9 cellular contexts compared by ENCODE assay signal in genomic region chr1:39158330-39159086, GRCh38. TPM values are rescaled to one million over a fixed set of nuclear protein-coding genes. Genes with fewer than 3 reads are reported as not detected.
DNase-seq lines count a peak whose midpoint lies in the region; ATAC-seq, FAIRE-seq and TF ChIP-seq lines count a peak whose summit lies in the region.
"Had no signal": no experiment of that assay in that cellular context is flagged by ENCODE, and none has a peak within 500 bp of the region (broad histone marks: within the 10 kb centered on the region; RNA-seq: fewer than 3 reads in every experiment).

No MANE protein-coding gene starts in this region.

- H3K27ac Mint-ChIP-seq in activated CD4-positive, alpha-beta T cell treated with anti-CD3 and anti-CD28 coated beads, Interleukin-2, amount 10 ng/mL, durations not matched to agents 24 days and 14 days: no peak overlapping the region

- H3K4me3 Mint-ChIP-seq in activated CD4-positive, alpha-beta T cell treated with anti-CD3 and anti-CD28 coated beads, Interleukin-2, amount 10 ng/mL, durations not matched to agents 24 days and 14 days: no peak overlapping the region

- H3K36me3 ChIP-seq in pancreas: no peaks in the 10 kb centered on the region

- no peaks in the 10 kb centered on the region for H3K9me3 Mint-ChIP-seq in activated CD4-positive, alpha-beta T cell treated with anti-CD3 and anti-CD28 coated beads, Interleukin-2, amount 10 ng/mL, durations not matched to agents 24 days and 14 days

- no peaks in the 10 kb centered on the region for H3K27me3 ChIP-seq in pancreas

- no peaks in the 10 kb centered on the region for H3K36me3 Mint-ChIP-seq in activated CD4-positive, alpha-beta T cell treated with anti-CD3 and anti-CD28 coated beads, Interleukin-2, amount 10 ng/mL, durations not matched to agents 24 days and 14 days (ENCODE audit: low read depth)

- DNase-seq in GM12865 (ENCODE audit: low read depth) (peak; percentile 7), NCI-H524 (lab: John Stamatoyannopoulos, UW) (peak; percentile 94 to 95), epithelial cell of proximal tubule (ENCODE audit: low read depth) (peak; percentile 85), pancreas (peak; percentile 65 to 89 (median 80))
- no peak for DNase-seq in effector CD4-positive, alpha-beta T cell
- DNase-seq in activated CD4-positive, CD25-positive, alpha-beta regulatory T cell treated with anti-CD3 and anti-CD28 coated beads, Interleukin-2, amount 50 U/mL, for 72 hours: no peak
- no peak for DNase-seq in activated CD4-positive, alpha-beta T cell treated with anti-CD3 and anti-CD28 coated beads, Interleukin-2, amount 10 ng/mL, durations not matched to agents 24 days and 14 days
- no peak for DNase-seq in effector CD8-positive, alpha-beta T cell (lab: John Stamatoyannopoulos, UW)

- ATAC-seq in pancreas: peak; percentile 85 to 89 (median 89)

- WGBS in pancreas, 2 donors: 11 to 13% methylated on average over 11 of the region's 11 CpGs

- peaks cover 22 to 57% (median 41%) of the 10 kb centered on the region in 3 donors for H3K4me1 ChIP-seq in pancreas

- intact Hi-C loops in pancreas (cut with DNase I): no loop called here
- intact Hi-C loops in activated CD4-positive, alpha-beta T cell treated with anti-CD3 and anti-CD28 coated beads, Interleukin-2, amount 10 ng/mL, durations not matched to agents 24 days and 14 days (cut with micrococcal nuclease): no loop called here

- TF ChIP-seq CTCF in GM12865 (IDR thresholded peaks at IDR 0.05; ENCODE audit: insufficient read depth, low read depth, low read length, missing control alignments) (no peak), epithelial cell of proximal tubule (conservative IDR thresholded peaks at IDR 0.05; ENCODE audit: low read depth, low read length) (no peak), pancreas (IDR thresholded peaks at IDR 0.05) (no peak)

- H3K4me3 ChIP-seq in GM12865 (ENCODE audit: low read depth, low read length) (no peak overlapping the region), epithelial cell of proximal tubule (ENCODE audit: low read depth, low read length) (peak overlapping the region; percentile 50), pancreas (peak overlapping the region in 2 of 4 donors; percentile 25 to 32)

- peaks cover 19% of the 10 kb centered on the region for H3K27me3 Mint-ChIP-seq in activated CD4-positive, alpha-beta T cell treated with anti-CD3 and anti-CD28 coated beads, Interleukin-2, amount 10 ng/mL, durations not matched to agents 24 days and 14 days

- H3K9me3 ChIP-seq in pancreas: no peaks in the 10 kb centered on the region

- H3K27ac ChIP-seq in pancreas: peak overlapping the region; percentile 85 to 94 (median 88)
- H3K27ac ChIP-seq: parathyroid adenoma had no signal

- no peak for FAIRE-seq in pancreas (lab: Jason Lieb, UNC)

- peaks cover 9% of the 10 kb centered on the region for H3K4me1 Mint-ChIP-seq in activated CD4-positive, alpha-beta T cell treated with anti-CD3 and anti-CD28 coated beads, Interleukin-2, amount 10 ng/mL, durations not matched to agents 24 days and 14 days

RNA-seq across cellular contexts. Expression of gene MACF1, which starts 46.0 kb away (rescaled TPM):
- total RNA-seq in epithelial cell of proximal tubule (185 and 296 TPM in 2 replicates), pancreas (100 to 1,000 TPM in 3 of 6 donors, 10 to 100 TPM in 3; 80.3 to 161 (median 107) TPM)
- polyA plus RNA-seq in pancreas: 10 to 100 TPM; 49.8 to 58.8 TPM
- 203 and 204 TPM in 2 replicates for total RNA-seq in activated CD4-positive, alpha-beta T cell treated with anti-CD3 and anti-CD28 coated beads, Interleukin-2, amount 10 ng/mL, durations not matched to agents 24 days and 14 days

Comparison
In these comparisons a context has a peak if more than half of its experiments do, and no peak if none do; other contexts are left out.
1. DNase-seq: peak in GM12865 (single experiment), NCI-H524 (2 of 2), epithelial cell of proximal tubule (single experiment) and pancreas (6 of 6); none in effector CD4-positive, alpha-beta T cell (single experiment), activated CD4-positive, CD25-positive, alpha-beta regulatory T cell treated with anti-CD3 and anti-CD28 coated beads, Interleukin-2, amount 50 U/mL, for 72 hours (single experiment), activated CD4-positive, alpha-beta T cell treated with anti-CD3 and anti-CD28 coated beads, Interleukin-2, amount 10 ng/mL, durations not matched to agents 24 days and 14 days (single experiment) and effector CD8-positive, alpha-beta T cell (single experiment).